13 cellular contexts compared by ENCODE assay signal in the genomic region with DNA sequence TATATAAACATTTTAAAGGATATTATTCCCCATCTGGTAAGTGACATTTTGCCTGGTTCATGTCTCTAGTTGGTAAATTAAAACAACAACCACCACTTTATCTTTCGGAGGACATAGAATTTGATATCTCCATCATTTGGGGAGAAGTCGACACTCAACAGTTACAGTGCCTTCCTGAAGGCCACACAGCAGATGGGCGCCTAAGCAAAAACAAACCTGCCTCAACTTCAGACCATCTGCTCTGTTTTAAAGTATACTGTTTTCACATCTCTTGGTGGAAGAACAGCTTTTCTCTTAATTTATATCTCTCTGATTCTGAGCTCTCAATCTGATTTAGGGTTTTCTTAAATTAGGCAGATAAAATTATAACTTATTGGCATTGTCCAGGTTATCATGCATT.
A peak's percentile ranks its signal among the peaks of the same experiment; 100 is the strongest.
DNase-seq lines count a peak whose midpoint lies in the region; FAIRE-seq and TF ChIP-seq lines count a peak whose summit lies in the region.
"Had no signal": no experiment of that assay in that cellular context is flagged by ENCODE, and none has a peak within 500 bp of the region (broad histone marks: within the 10 kb centered on the region; RNA-seq: fewer than 3 reads in every experiment).

No MANE protein-coding gene starts in this region.

- H3K27me3 Mint-ChIP-seq in glutamatergic neuron (ENCODE audit: unreplicated experiment), result peaks cover 11% of the 10 kb centered on the region

- peak overlapping the region; percentile 72 for H3K4me3 Mint-ChIP-seq in glutamatergic neuron (ENCODE audit: unreplicated experiment)
- H3K4me3 Mint-ChIP-seq: CD4-positive, CD25-positive, alpha-beta regulatory T cell; HFFc6 had no signal

- H3K4me1 Mint-ChIP-seq in glutamatergic neuron (ENCODE audit: low read depth, unreplicated experiment), result peaks cover 62% of the 10 kb centered on the region
- H3K4me1 Mint-ChIP-seq: CD4-positive, CD25-positive, alpha-beta regulatory T cell had no signal

- DNase-seq in D721Med (ENCODE audit: insufficient read length, low spot score) (no peak), G401 (ENCODE audit: low spot score) (peak; percentile 54), NCI-H2171 treated with DMSO at 0.1 percent for 48 hours (lab: John Stamatoyannopoulos, UW) (peak; percentile 97), glutamatergic neuron (no peak), NCI-H2107 (lab: John Stamatoyannopoulos, UW) (no peak), NCI-H2196 treated with DMSO at 0.1 percent for 48 hours (lab: John Stamatoyannopoulos, UW; ENCODE audit: unreplicated experiment) (no peak), DMS153 (lab: John Stamatoyannopoulos, UW) (no peak)
- DNase-seq: ACHN; CD4-positive, CD25-positive, alpha-beta regulatory T cell; DMS53; HCEC 1CT; HFFc6 had no signal

- in situ Hi-C loops in G401 (cut with HindIII; ENCODE audit: low sequenced_read_pairs), result no loop called here

- H3K27ac Mint-ChIP-seq in glutamatergic neuron (ENCODE audit: unreplicated experiment), result peak overlapping the region; percentile 86
- H3K27ac Mint-ChIP-seq: CD4-positive, CD25-positive, alpha-beta regulatory T cell; HFFc6 had no signal

- peaks cover 14% of the 10 kb centered on the region for H3K9me3 Mint-ChIP-seq in glutamatergic neuron (ENCODE audit: unreplicated experiment)

- FAIRE-seq in D721Med (lab: Jason Lieb, UNC), result peak; percentile 16
- FAIRE-seq: HepG2 had no signal

- H3K36me3 Mint-ChIP-seq in glutamatergic neuron (ENCODE audit: unreplicated experiment), result no peaks in the 10 kb centered on the region
- H3K36me3 Mint-ChIP-seq: CD4-positive, CD25-positive, alpha-beta regulatory T cell had no signal

- TF ChIP-seq CTCF in D721Med (IDR thresholded peaks at IDR 0.05; ENCODE audit: insufficient read depth, missing control alignments) (no peak), glutamatergic neuron (IDR thresholded peaks at IDR 0.05; ENCODE audit: partially characterized antibody, unreplicated experiment) (no peak)

Comparison
In these comparisons a context has a peak if more than half of its experiments do, and no peak if none do; other contexts are left out.
1. DNase-seq: peak in G401 (single experiment) and NCI-H2171 treated with DMSO at 0.1 percent for 48 hours (single experiment); none in D721Med (single experiment), glutamatergic neuron (single experiment), NCI-H2107 (single experiment), NCI-H2196 treated with DMSO at 0.1 percent for 48 hours (single experiment) and DMS153 (single experiment).